In genomic region chrX:41734530-41734929, GRCh38 we compare ENCODE assay signal across 8 cellular contexts. TPM values are rescaled to one million over a fixed set of nuclear protein-coding genes. Genes with fewer than 3 reads are reported as not detected.
A peak's percentile ranks its signal among the peaks of the same experiment; 100 is the strongest.
DNase-seq lines count a peak whose midpoint lies in the region; ATAC-seq and TF ChIP-seq lines count a peak whose summit lies in the region.

No MANE protein-coding gene starts in this region.

- ATAC-seq in HG03095 (IDR thresholded peaks at IDR 0.05; ENCODE audit: unreplicated experiment) (no peak), HG03442 (IDR thresholded peaks at IDR 0.05; ENCODE audit: unreplicated experiment) (no peak), HG03432 (IDR thresholded peaks at IDR 0.05; ENCODE audit: unreplicated experiment) (no peak)

- H3K9ac ChIP-seq in adipocyte (ENCODE audit: low read length) (no peak overlapping the region), mesenchymal stem cell (ENCODE audit: low read length) (no peak overlapping the region)

- H3K27ac ChIP-seq in mesenchymal stem cell (ENCODE audit: low read length, poor library complexity, severe bottlenecking), result no peak overlapping the region

- no peak overlapping the region for H4K91ac ChIP-seq in mesenchymal stem cell (ENCODE audit: low read length)

- H3K36me3 ChIP-seq in adipocyte (ENCODE audit: control insufficient read depth, insufficient read depth, low read length, severe bottlenecking) (no peaks in the 10 kb centered on the region), mesenchymal stem cell (ENCODE audit: control insufficient read depth in 1 of 2, insufficient read depth in 2 of 2, low read depth in 1 of 2, low read length in 2 of 2) (no peaks in the 10 kb centered on the region)

- DNase-seq in NCI-H82 (lab: John Stamatoyannopoulos, UW), result peak; percentile 45
- DNase-seq in NCI-H82 treated with DMSO at 0.1 percent for 48 hours (lab: John Stamatoyannopoulos, UW; ENCODE audit: unreplicated experiment), result no peak
- DNase-seq in adipocyte (ENCODE audit: low read depth), result peak; percentile 44
- DNase-seq in mesenchymal stem cell, result peak; percentile 29

- no peak overlapping the region for H3K14ac ChIP-seq in mesenchymal stem cell (ENCODE audit: low read length in 2 of 2)

- no peak overlapping the region for H2AK5ac ChIP-seq in mesenchymal stem cell (ENCODE audit: low read length, severe bottlenecking)

- no peak overlapping the region for H2BK15ac ChIP-seq in mesenchymal stem cell (ENCODE audit: low read depth, poor library complexity, severe bottlenecking)

- TF ChIP-seq CTCF in LNCAP (IDR thresholded peaks at IDR 0.05), result peak; percentile 32; the same call in 1 of the 2 replicates

- peaks cover 3% of the 10 kb centered on the region for H3K79me1 ChIP-seq in mesenchymal stem cell (replicated peaks; ENCODE audit: low read length, poor library complexity, severe bottlenecking)

- WGBS in mesenchymal stem cell, result no CpG with 5 or more reads among the region's 1 CpG

- no peak overlapping the region for H3K18ac ChIP-seq in mesenchymal stem cell (ENCODE audit: low read depth in 1 of 2, low read length in 2 of 2)

- H3K4me3 ChIP-seq in adipocyte (ENCODE audit: low read length) (no peak overlapping the region), mesenchymal stem cell (ENCODE audit: insufficient read depth in 1 of 2, low read depth in 1 of 2, low read length in 2 of 2) (no peak overlapping the region)

- H4K8ac ChIP-seq in mesenchymal stem cell (ENCODE audit: low read length), result no peak overlapping the region

- H2BK12ac ChIP-seq in mesenchymal stem cell (ENCODE audit: low read length in 2 of 2), result no peak overlapping the region

- H3K27me3 ChIP-seq in adipocyte (replicated peaks; ENCODE audit: control insufficient read depth, insufficient read depth, low read length) (peaks cover 13% of the 10 kb centered on the region), mesenchymal stem cell (ENCODE audit: control insufficient read depth in 1 of 2, insufficient read depth in 1 of 2, low read length in 2 of 2) (peaks cover 0 to 4% of the 10 kb centered on the region in 2 experiments)

- H3K9me3 ChIP-seq in adipocyte (ENCODE audit: control insufficient read depth, low read length), result no peaks in the 10 kb centered on the region
- H3K9me3 ChIP-seq in mesenchymal stem cell (ENCODE audit: control insufficient read depth, low read length), result no peaks in the 10 kb centered on the region

- H3K4ac ChIP-seq in mesenchymal stem cell (ENCODE audit: low read depth in 1 of 2, low read length in 2 of 2), result no peak overlapping the region

- H3K23ac ChIP-seq in mesenchymal stem cell (ENCODE audit: low read length in 2 of 2), result no peak overlapping the region

- no peak overlapping the region for H2BK120ac ChIP-seq in mesenchymal stem cell (ENCODE audit: low read depth, low read length)

- no peak overlapping the region for H3K4me2 ChIP-seq in mesenchymal stem cell (ENCODE audit: low read length, poor library complexity, severe bottlenecking)

- H3K4me1 ChIP-seq in adipocyte (ENCODE audit: control insufficient read depth, insufficient read depth, low read length) (peaks cover 13% of the 10 kb centered on the region), mesenchymal stem cell (ENCODE audit: control insufficient read depth, insufficient read depth, low read depth, low read length) (no peaks in the 10 kb centered on the region)

- no peak overlapping the region for H2BK5ac ChIP-seq in mesenchymal stem cell (ENCODE audit: low read depth, low read length, poor library complexity, severe bottlenecking)

- H2AFZ ChIP-seq in mesenchymal stem cell (ENCODE audit: low read depth, low read length), result no peak overlapping the region

RNA-seq across cellular contexts. Expression of gene GPR82, which starts 10.5 kb away (rescaled TPM):
- not detected for polyA plus RNA-seq in mesenchymal stem cell (2013, experiment 1 of 2)
- not detected for polyA plus RNA-seq in mesenchymal stem cell (2013, experiment 2 of 2)

RNA-seq across cellular contexts. Expression of gene GPR34, which starts 45.8 kb away (rescaled TPM):
- not detected for polyA plus RNA-seq in mesenchymal stem cell (2013, experiment 1 of 2)
- polyA plus RNA-seq in mesenchymal stem cell (2013, experiment 2 of 2), result not detected
